Comparison of ENCODE assay signal across 17 cellular contexts in genomic region chr4:100118213-100118612, GRCh38.
DNase-seq lines count a peak whose midpoint lies in the region; ATAC-seq and TF ChIP-seq lines count a peak whose summit lies in the region.
"Had no signal": no experiment of that assay in that cellular context is flagged by ENCODE, and none has a peak within 500 bp of the region (broad histone marks: within the 10 kb centered on the region; RNA-seq: fewer than 3 reads in every experiment).

No MANE protein-coding gene starts in this region.

- peak overlapping the region; percentile 24 for H3K4me2 ChIP-seq in smooth muscle cell
- H3K4me2 ChIP-seq: BLaER1, SK-N-SH had no signal

- H3K27ac ChIP-seq in smooth muscle cell (ENCODE audit: low read depth): no peak overlapping the region
- H3K27ac ChIP-seq: BLaER1 had no signal

- no peak overlapping the region for H2AFZ ChIP-seq in smooth muscle cell (ENCODE audit: low read depth)

- H3F3A ChIP-seq in smooth muscle cell (ENCODE audit: low read depth): no peaks in the 10 kb centered on the region

- in situ Hi-C loops in HAP-1 (cut with MboI; ENCODE audit: low sequenced_read_pairs): no loop called here
- in situ Hi-C loops in SK-MEL-5 (cut with HindIII; ENCODE audit: low pct_unique_long_range_greater_than_20kb, low sequenced_read_pairs): no loop called here

- H3K9ac ChIP-seq in smooth muscle cell (ENCODE audit: low read depth): no peak overlapping the region
- H3K9ac ChIP-seq: BLaER1, SK-N-SH had no signal

- no peaks in the 10 kb centered on the region for H3K36me3 Mint-ChIP-seq in natural killer cell

- H4K20me1 ChIP-seq in smooth muscle cell (ENCODE audit: low read depth): no peaks in the 10 kb centered on the region
- H4K20me1 ChIP-seq: BLaER1 had no signal

- H3K27me3 Mint-ChIP-seq in natural killer cell (ENCODE audit: low read depth in 2 of 2): peaks cover 0 to 8% of the 10 kb centered on the region in 2 donors

- H3K27ac Mint-ChIP-seq in natural killer cell: no peak overlapping the region
- H3K27ac Mint-ChIP-seq: CD8-positive, alpha-beta memory T cell; H9 had no signal

- ATAC-seq in GM18873 (IDR thresholded peaks at IDR 0.05; ENCODE audit: low FRiP score, unreplicated experiment): no peak
- no peak for ATAC-seq in natural killer cell
- ATAC-seq: PC-3 had no signal

- WGBS in smooth muscle cell (ENCODE audit: low lambda C conversion rate): 43% methylated on average over 2 of the region's 2 CpGs

- intact Hi-C loops in natural killer cell (cut with micrococcal nuclease): no loop called here

- no peak overlapping the region for H3K4me3 Mint-ChIP-seq in natural killer cell
- H3K4me3 Mint-ChIP-seq: CD8-positive, alpha-beta memory T cell; H9 had no signal

- H3K27me3 ChIP-seq in HAP-1 (ENCODE audit: low read depth): no peaks in the 10 kb centered on the region
- no peaks in the 10 kb centered on the region for H3K27me3 ChIP-seq in smooth muscle cell (ENCODE audit: low read depth)
- H3K27me3 ChIP-seq: BLaER1 had no signal

- H3K79me2 ChIP-seq in smooth muscle cell (ENCODE audit: low read depth): no peaks in the 10 kb centered on the region

- peaks cover 0 to 2% of the 10 kb centered on the region in 2 donors for H3K9me3 Mint-ChIP-seq in natural killer cell
- H3K9me3 Mint-ChIP-seq: CD8-positive, alpha-beta memory T cell; H9 had no signal

- H3K9me3 ChIP-seq in HAP-1 (no peaks in the 10 kb centered on the region), smooth muscle cell (replicated peaks; ENCODE audit: low read depth) (no peaks in the 10 kb centered on the region)
- H3K9me3 ChIP-seq: SK-N-SH had no signal

- H3K4me3 ChIP-seq in HAP-1 (no peak overlapping the region), smooth muscle cell (no peak overlapping the region)
- H3K4me3 ChIP-seq: BLaER1 had no signal

- TF ChIP-seq CTCF in smooth muscle cell (IDR thresholded peaks at IDR 0.05; ENCODE audit: borderline replicate concordance, insufficient read depth, poor library complexity, severe bottlenecking) (no peak), natural killer cell (IDR thresholded peaks at IDR 0.05) (no peak)

- H3K36me3 ChIP-seq in HAP-1 (replicated peaks) (no peaks in the 10 kb centered on the region), smooth muscle cell (ENCODE audit: low read depth) (no peaks in the 10 kb centered on the region)
- H3K36me3 ChIP-seq: BLaER1 had no signal

- peaks cover 1% of the 10 kb centered on the region for H3K4me1 ChIP-seq in HAP-1
- no peaks in the 10 kb centered on the region for H3K4me1 ChIP-seq in smooth muscle cell (ENCODE audit: low read depth)
- H3K4me1 ChIP-seq: BLaER1 had no signal

- peak; percentile 19 to 35 for DNase-seq in HAP-1 (ENCODE audit: low spot score in 2 of 2)
- DNase-seq in SK-MEL-5 (ENCODE audit: low read depth, low spot score): peak; percentile 23
- DNase-seq in fibroblast of peridontal ligament (ENCODE audit: extremely low read depth): peak; percentile 14
- no peak for DNase-seq in smooth muscle cell (lab: John Stamatoyannopoulos, UW; ENCODE audit: unreplicated experiment)
- DNase-seq in kidney glomerular epithelial cell (lab: John Stamatoyannopoulos, UW): no peak
- DNase-seq in natural killer cell: no peak
- DNase-seq: CD8-positive, alpha-beta memory T cell; DMS 273 treated with DMSO at 0.1 percent for 48 hours; H9; NCI-H1048; NCI-H146; NCI-H2081 treated with DMSO at 0.1 percent for 48 hours; NCI-H226; PC-3 had no signal

- H3K4me1 Mint-ChIP-seq in natural killer cell: no peaks in the 10 kb centered on the region
- H3K4me1 Mint-ChIP-seq: CD8-positive, alpha-beta memory T cell had no signal

Comparison
In these comparisons a context has a peak if more than half of its experiments do, and no peak if none do; other contexts are left out.
1. DNase-seq: peak in HAP-1 (2 of 2), SK-MEL-5 (single experiment) and fibroblast of peridontal ligament (single experiment); none in smooth muscle cell (single experiment), kidney glomerular epithelial cell (single experiment) and natural killer cell (single experiment).